Comparison of ENCODE assay signal across 10 cellular contexts in genomic region chr12:96335270-96335669, GRCh38.
DNase-seq lines count a peak whose midpoint lies in the region; ATAC-seq, FAIRE-seq and TF ChIP-seq lines count a peak whose summit lies in the region.
"Had no signal": no experiment of that assay in that cellular context is flagged by ENCODE, and none has a peak within 500 bp of the region (broad histone marks: within the 10 kb centered on the region; RNA-seq: fewer than 3 reads in every experiment).

No MANE protein-coding gene starts in this region.

- TF ChIP-seq CTCF in GM13976 (IDR thresholded peaks at IDR 0.05; ENCODE audit: borderline replicate concordance, control extremely low read depth, extremely low read depth, insufficient read depth, missing control alignments): no peak
- no peak for TF ChIP-seq CTCF in WTC11 (IDR thresholded peaks at IDR 0.05)

- H3K4me2 ChIP-seq in trophoblast cell (ENCODE audit: low read length): no peak overlapping the region

- H3K4me3 ChIP-seq in trophoblast cell (ENCODE audit: low read depth, low read length): no peak overlapping the region

- peaks cover 0 to 2% of the 10 kb centered on the region in 2 experiments for H3K36me3 ChIP-seq in trophoblast cell (ENCODE audit: control insufficient read depth in 1 of 2, insufficient read depth in 2 of 2, low read length in 2 of 2)

- H3K27me3 Mint-ChIP-seq in WTC11 (ENCODE audit: low read depth): no peaks in the 10 kb centered on the region
- H3K27me3 Mint-ChIP-seq: dendritic cell treated with granulocyte-macrophage colony-stimulating factor and Interleukin-4, amounts not matched to agents 40 ng/mL and 50 ng/mL, for 4 days had no signal

- no peak overlapping the region for H3K9ac ChIP-seq in trophoblast cell (ENCODE audit: low read length)

- CTCF ChIA-PET in WTC11 (lab: Charles Lee): no interaction called here

- H4K8ac ChIP-seq in trophoblast cell (ENCODE audit: low read depth, low read length): no peak overlapping the region

- H2AFZ ChIP-seq in trophoblast cell (ENCODE audit: insufficient read depth, low read length, poor library complexity): no peak overlapping the region

- H3K18ac ChIP-seq in trophoblast cell (ENCODE audit: low read length): no peak overlapping the region

- H3K23ac ChIP-seq in trophoblast cell (ENCODE audit: low read length): no peak overlapping the region

- no peaks in the 10 kb centered on the region for H3K27me3 ChIP-seq in trophoblast cell (ENCODE audit: insufficient read depth, low read length)

- H3K27ac ChIP-seq in angular gyrus (ENCODE audit: low read depth, low read length) (peak overlapping the region; percentile 34), trophoblast cell (ENCODE audit: low read depth, low read length) (no peak overlapping the region)

- H3K4me3 Mint-ChIP-seq in WTC11: no peak overlapping the region
- H3K4me3 Mint-ChIP-seq: dendritic cell treated with granulocyte-macrophage colony-stimulating factor and Interleukin-4, amounts not matched to agents 40 ng/mL and 50 ng/mL, for 4 days had no signal

- H3K9me3 Mint-ChIP-seq in WTC11: peaks cover 15% of the 10 kb centered on the region

- no peak overlapping the region for H4K91ac ChIP-seq in trophoblast cell (ENCODE audit: low read depth, low read length)

- no peaks in the 10 kb centered on the region for H3K4me1 ChIP-seq in trophoblast cell (ENCODE audit: control insufficient read depth in 1 of 2, insufficient read depth in 2 of 2, low read length in 2 of 2)

- WGBS in trophoblast cell (ENCODE audit: extremely low coverage, insufficient coverage, insufficient read length): no CpG with 5 or more reads among the region's 5 CpGs

- H2AK5ac ChIP-seq in trophoblast cell (ENCODE audit: low read length): no peak overlapping the region

- no peaks in the 10 kb centered on the region for H3K79me2 ChIP-seq in trophoblast cell (ENCODE audit: control insufficient read depth, insufficient read depth, low read length, poor library complexity)

- H3K9me3 ChIP-seq in trophoblast cell (ENCODE audit: insufficient read depth, low read depth, low read length): no peaks in the 10 kb centered on the region

- H3K79me1 ChIP-seq in trophoblast cell (ENCODE audit: low read length): no peaks in the 10 kb centered on the region

- H3K36me3 Mint-ChIP-seq in WTC11: peaks cover 13% of the 10 kb centered on the region

- in situ Hi-C loops in GM13976 (cut with MboI; ENCODE audit: low sequenced_read_pairs, unreplicated experiment): no loop called here

- no peak overlapping the region for H2BK5ac ChIP-seq in trophoblast cell (ENCODE audit: low read depth, low read length, poor library complexity)

- peak; percentile 94 for ATAC-seq in GM21360 (IDR thresholded peaks at IDR 0.05; ENCODE audit: unreplicated experiment)
- ATAC-seq in HG03103 (IDR thresholded peaks at IDR 0.05; ENCODE audit: low read depth, unreplicated experiment): peak; percentile 88
- ATAC-seq in WTC11: no peak

- H2BK12ac ChIP-seq in trophoblast cell (ENCODE audit: low read length): no peak overlapping the region

- no peak for DNase-seq in GM18507 (ENCODE audit: extremely low spot score, insufficient read length, low read depth)
- no peak for DNase-seq in trophoblast cell
- no peak for DNase-seq in GM13976 (ENCODE audit: low spot score)
- no peak for DNase-seq in NCI-H1436 treated with DMSO at 0.1 percent for 48 hours (lab: John Stamatoyannopoulos, UW)
- no peak for DNase-seq in WTC11 (ENCODE audit: low spot score)
- DNase-seq: DMS79 treated with DMSO at 0.1 percent for 48 hours had no signal

- POLR2A ChIA-PET in WTC11 (lab: Charles Lee): no interaction called here

- H3K4ac ChIP-seq in trophoblast cell (ENCODE audit: low read depth, low read length): no peak overlapping the region

- H3K14ac ChIP-seq in trophoblast cell (ENCODE audit: low read length): no peak overlapping the region

- peak; percentile 85 for FAIRE-seq in GM18507 (lab: Jason Lieb, UNC)

- no peak overlapping the region for H3K27ac Mint-ChIP-seq in WTC11
- H3K27ac Mint-ChIP-seq: dendritic cell treated with granulocyte-macrophage colony-stimulating factor and Interleukin-4, amounts not matched to agents 40 ng/mL and 50 ng/mL, for 4 days had no signal

- H2BK120ac ChIP-seq in trophoblast cell (ENCODE audit: insufficient read depth, low read length, poor library complexity): no peak overlapping the region

- peaks cover 4% of the 10 kb centered on the region; the same call in 1 of the 2 replicates for H3K4me1 Mint-ChIP-seq in WTC11

- no peak overlapping the region for H4K12ac ChIP-seq in trophoblast cell (ENCODE audit: low read depth, low read length)

TF ChIP-seq in WTC11, 78 proteins besides CTCF, POLR2A, EP300 and RAD21:
- TF ChIP-seq SMAD3 (CRISPR knock-in tag; IDR thresholded peaks at IDR 0.05; ENCODE audit: borderline replicate concordance): no peak
- TF ChIP-seq CDX4 (CRISPR knock-in tag; IDR thresholded peaks at IDR 0.05; ENCODE audit: borderline replicate concordance): no peak
- TF ChIP-seq ZBTB43 (CRISPR knock-in tag; IDR thresholded peaks at IDR 0.05): no peak
- TF ChIP-seq JAZF1 (CRISPR knock-in tag; IDR thresholded peaks at IDR 0.05): no peak
TF ChIP-seq in WTC11: peak in this region for 0.
